8 cellular contexts compared by ENCODE assay signal in genomic region chr13:29594710-29595379, GRCh38. TPM values are rescaled to one million over a fixed set of nuclear protein-coding genes. Genes with fewer than 3 reads are reported as not detected.
A peak's percentile ranks its signal among the peaks of the same experiment; 100 is the strongest.
DNase-seq lines count a peak whose midpoint lies in the region; ATAC-seq and TF ChIP-seq lines count a peak whose summit lies in the region.

No MANE protein-coding gene starts in this region.

- peak; percentile 52 for ATAC-seq in activated CD8-positive, alpha-beta T cell treated with anti-CD3 and anti-CD28 coated beads for 36 hours

- intact Hi-C loops in activated CD8-positive, alpha-beta T cell treated with anti-CD3 and anti-CD28 coated beads for 36 hours (cut with micrococcal nuclease) = loop anchor here (5.0 kb wide), 1 partner anchor 252 kb away; no protein-coding TSS in a partner anchor

- no peaks in the 10 kb centered on the region for H3K27me3 Mint-ChIP-seq in activated CD8-positive, alpha-beta T cell treated with anti-CD3 and anti-CD28 coated beads for 36 hours

- H2BK15ac ChIP-seq in mesenchymal stem cell (ENCODE audit: low read depth, poor library complexity, severe bottlenecking) = peak overlapping the region; percentile 83

- H3K9ac ChIP-seq in mesenchymal stem cell (ENCODE audit: low read length) = peak overlapping the region; percentile 89

- H3K27ac ChIP-seq in ectodermal cell (ENCODE audit: insufficient read depth, low read depth, low read length, poor library complexity, severe bottlenecking) = peak overlapping the region; percentile 36
- H3K27ac ChIP-seq in mesenchymal stem cell (ENCODE audit: low read length, poor library complexity, severe bottlenecking) = peak overlapping the region; percentile 91

- H3K4me3 ChIP-seq in NB4 (ENCODE audit: low read depth, low read length) (peak overlapping the region; percentile 94), ectodermal cell (ENCODE audit: insufficient read depth, low read depth, low read length) (peak overlapping the region; percentile 84), mesenchymal stem cell (ENCODE audit: insufficient read depth in 1 of 2, low read depth in 1 of 2, low read length in 2 of 2) (peak overlapping the region; percentile 81 to 92)

- peaks cover 37% of the 10 kb centered on the region for H3K36me3 Mint-ChIP-seq in activated CD8-positive, alpha-beta T cell treated with anti-CD3 and anti-CD28 coated beads for 36 hours (ENCODE audit: low read depth)

- peak overlapping the region; percentile 92 for H3K4me3 Mint-ChIP-seq in activated CD8-positive, alpha-beta T cell treated with anti-CD3 and anti-CD28 coated beads for 36 hours

- H4K91ac ChIP-seq in mesenchymal stem cell (ENCODE audit: low read length) = peak overlapping the region; percentile 36

- peak overlapping the region; percentile 87 for H2AFZ ChIP-seq in mesenchymal stem cell (ENCODE audit: low read depth, low read length)

- H3K27me3 ChIP-seq in ectodermal cell (ENCODE audit: control insufficient read depth, insufficient read depth, low read length, poor library complexity, severe bottlenecking) (peaks cover 18% of the 10 kb centered on the region), mesenchymal stem cell (ENCODE audit: control insufficient read depth in 1 of 2, insufficient read depth in 1 of 2, low read length in 2 of 2) (no peaks in the 10 kb centered on the region)

- no peaks in the 10 kb centered on the region for H3K9me3 ChIP-seq in ectodermal cell (ENCODE audit: control insufficient read depth, low read length)
- no peaks in the 10 kb centered on the region for H3K9me3 ChIP-seq in mesenchymal stem cell (ENCODE audit: control insufficient read depth, low read length)

- H3K4ac ChIP-seq in mesenchymal stem cell (ENCODE audit: low read depth in 1 of 2, low read length in 2 of 2) = peak overlapping the region; percentile 79 to 95

- H3K79me1 ChIP-seq in mesenchymal stem cell (replicated peaks; ENCODE audit: low read length, poor library complexity, severe bottlenecking) = no peaks in the 10 kb centered on the region

- H2BK120ac ChIP-seq in mesenchymal stem cell (ENCODE audit: low read depth, low read length) = peak overlapping the region; percentile 29

- H3K36me3 ChIP-seq in ectodermal cell (ENCODE audit: control insufficient read depth, insufficient read depth, low read length) (no peaks in the 10 kb centered on the region), mesenchymal stem cell (ENCODE audit: control insufficient read depth in 1 of 2, insufficient read depth in 2 of 2, low read depth in 1 of 2, low read length in 2 of 2) (no peaks in the 10 kb centered on the region)

- peak overlapping the region; percentile 75 for H4K8ac ChIP-seq in mesenchymal stem cell (ENCODE audit: low read length)

- peak overlapping the region; percentile 40 to 89 for H3K18ac ChIP-seq in mesenchymal stem cell (ENCODE audit: low read depth in 1 of 2, low read length in 2 of 2)

- H2BK5ac ChIP-seq in mesenchymal stem cell (ENCODE audit: low read depth, low read length, poor library complexity, severe bottlenecking) = peak overlapping the region; percentile 76

- peaks cover 44% of the 10 kb centered on the region for H3K4me1 Mint-ChIP-seq in activated CD8-positive, alpha-beta T cell treated with anti-CD3 and anti-CD28 coated beads for 36 hours (ENCODE audit: low read depth)

- peak overlapping the region; percentile 75 for H3K4me2 ChIP-seq in mesenchymal stem cell (ENCODE audit: low read length, poor library complexity, severe bottlenecking)

- peak overlapping the region; percentile 97 for H3K27ac Mint-ChIP-seq in activated CD8-positive, alpha-beta T cell treated with anti-CD3 and anti-CD28 coated beads for 36 hours

- peak overlapping the region in 1 of 2 experiments; percentile 87 for H2BK12ac ChIP-seq in mesenchymal stem cell (ENCODE audit: low read length in 2 of 2)

- H3K23ac ChIP-seq in mesenchymal stem cell (ENCODE audit: low read length in 2 of 2) = peak overlapping the region; percentile 24 to 57

- WGBS in ectodermal cell, 2 experiments = 0% methylated on average over 75 of the region's 75 CpGs
- WGBS in mesenchymal stem cell = 0% methylated on average over 41 of the region's 75 CpGs

- CTCF ChIA-PET in HEK293T (lab: Yijun Ruan, JAX) = no interaction called here
- CTCF ChIA-PET in activated CD8-positive, alpha-beta T cell treated with anti-CD3 and anti-CD28 coated beads for 36 hours (lab: Charles Lee) = no interaction called here

- POLR2A ChIA-PET in HEK293T (lab: Yijun Ruan, JAX) = interaction anchor here (1.1 kb wide), 1 partner anchor 17 kb away, joined by 3 read pairs; no protein-coding TSS in a partner anchor
- POLR2A ChIA-PET in activated CD8-positive, alpha-beta T cell treated with anti-CD3 and anti-CD28 coated beads for 36 hours (lab: Charles Lee) = interaction anchor here (0.6 to 1.0 kb wide), 3 partner anchors 9 to 14 kb away, joined by 3 to 4 read pairs (median 3); no protein-coding TSS in a partner anchor

- no peaks in the 10 kb centered on the region for H3K4me1 ChIP-seq in ectodermal cell (ENCODE audit: control insufficient read depth, insufficient read depth, low read length)
- H3K4me1 ChIP-seq in mesenchymal stem cell (ENCODE audit: control insufficient read depth, insufficient read depth, low read depth, low read length) = peaks cover 24% of the 10 kb centered on the region

- TF ChIP-seq POLR2A in NB4 (IDR thresholded peaks at IDR 0.05; ENCODE audit: extremely low read depth, insufficient read length) = peak; percentile 30

- H3K9me3 Mint-ChIP-seq in activated CD8-positive, alpha-beta T cell treated with anti-CD3 and anti-CD28 coated beads for 36 hours = no peaks in the 10 kb centered on the region

- peak overlapping the region; percentile 15 for H2AK5ac ChIP-seq in mesenchymal stem cell (ENCODE audit: low read length, severe bottlenecking)

- TF ChIP-seq CTCF in NB4 (IDR thresholded peaks at IDR 0.05; ENCODE audit: low read depth, low read length) = no peak
- TF ChIP-seq CTCF in activated CD8-positive, alpha-beta T cell treated with anti-CD3 and anti-CD28 coated beads for 36 hours (IDR thresholded peaks at IDR 0.05) = no peak

- H3K14ac ChIP-seq in mesenchymal stem cell (ENCODE audit: low read length in 2 of 2) = peak overlapping the region in 1 of 2 experiments; percentile 61

- DNase-seq in DMS 273 (lab: John Stamatoyannopoulos, UW; ENCODE audit: unreplicated experiment) (peak; percentile 81), DMS 273 treated with DMSO at 0.1 percent for 48 hours (lab: John Stamatoyannopoulos, UW) (no peak), HEK293T (ENCODE audit: extremely low spot score) (peak; percentile 50), NB4 (ENCODE audit: low read depth) (peak; percentile 77), mesenchymal stem cell (peak; percentile 74)
- peak; percentile 87 for DNase-seq in activated CD8-positive, alpha-beta T cell treated with anti-CD3 and anti-CD28 coated beads for 36 hours
- peak; percentile 63 to 71 for DNase-seq in stimulated activated CD8-positive, alpha-beta memory T cell treated with anti-CD3 and anti-CD28 coated beads, Interleukin-15, amount 100 ng/mL, for 48 hours (ENCODE audit: low read depth in 2 of 2)

TF ChIP-seq in HEK293T, 16 proteins besides CTCF, POLR2A, EP300 and RAD21:
- peak; percentile 25; the same call in 1 of the 2 replicates for TF ChIP-seq L3MBTL2 (conservative IDR thresholded peaks at IDR 0.05)
- TF ChIP-seq HDGF (IDR thresholded peaks at IDR 0.05; ENCODE audit: borderline replicate concordance) = no peak
- 0 out of 2 replicates have a peak, but pooled peaks have one; percentile 34 for TF ChIP-seq FOXM1 (IDR thresholded peaks at IDR 0.05; ENCODE audit: borderline replicate concordance)
TF ChIP-seq in HEK293T: peak in this region for 2.

RNA-seq across cellular contexts. Expression of gene SLC7A1, which starts 0.6 kb away (rescaled TPM):
- total RNA-seq in activated CD8-positive, alpha-beta T cell treated with anti-CD3 and anti-CD28 coated beads for 36 hours = 100 to 1,000 TPM; 119 to 124 TPM
- 25.3 TPM for polyA plus RNA-seq in ectodermal cell (2013, experiment 1 of 4)
- polyA plus RNA-seq in ectodermal cell (2013, experiment 2 of 4) = 29.2 TPM
- 20.2 TPM for polyA plus RNA-seq in ectodermal cell (2013, experiment 3 of 4)
- polyA plus RNA-seq in ectodermal cell (2013, experiment 4 of 4) = 20.5 TPM
- polyA plus RNA-seq in mesenchymal stem cell (2013, experiment 1 of 2) = 14.6 TPM
- polyA plus RNA-seq in mesenchymal stem cell (2013, experiment 2 of 2) = 14.5 TPM
